29 cellular contexts compared by ENCODE assay signal in genomic region chr7:96116173-96116572, GRCh38.
"Had no signal": no experiment of that assay in that cellular context is flagged by ENCODE, and none has a peak within 500 bp of the region (broad histone marks: within the 10 kb centered on the region; RNA-seq: fewer than 3 reads in every experiment).

No MANE protein-coding gene starts in this region.

- H3K27me3 Mint-ChIP-seq: progenitor cell of endocrine pancreas, type B pancreatic cell had no signal

- H3K9ac ChIP-seq: parathyroid adenoma had no signal

- H3K4me2 ChIP-seq: smooth muscle cell had no signal

- H3K27ac Mint-ChIP-seq: immature natural killer cell; memory B cell; mesothelial cell of epicardium; natural killer cell treated with Interleukin-12 subunit alpha and Interleukin-12 subunit beta and Interleukin-15 and Interleukin-18, amount 100 ng/mL, for 72 hours; progenitor cell of endocrine pancreas; type B pancreatic cell had no signal

- H3K4me1 Mint-ChIP-seq: memory B cell, naive B cell had no signal

- DNase-seq: dermis blood vessel endothelial cell; effector memory CD4-positive, alpha-beta T cell; erythroblast; esophagus squamous epithelium; foreskin melanocyte; glutamatergic neuron; heart right ventricle; hypothalamus; immature natural killer cell; mucosa of descending colon; naive B cell; stimulated activated CD4-positive, alpha-beta T cell treated with anti-CD3 and anti-CD28 coated beads, Interleukin-12 subunit alpha, Interleukin-12 subunit beta, amount 100 ng/mL, for 4 hours; stimulated activated CD4-positive, alpha-beta T cell treated with anti-CD3 and anti-CD28 coated beads, Interleukin-1b, Interleukin-23, amount 100 ng/mL, for 48 hours; stimulated activated CD4-positive, alpha-beta T cell treated with anti-CD3 and anti-CD28 coated beads, Interleukin-4, amount 100 ng/mL, for 1 hour; stimulated activated CD8-positive, alpha-beta memory T cell treated with anti-CD3 and anti-CD28 coated beads, Interleukin-4, amount 100 ng/mL, for 48 hours; stimulated activated naive CD4-positive, alpha-beta T cell treated with Interleukin-2 at 50 U/mL for 16 hours; stomach; tibial artery had no signal

- H3K9me3 ChIP-seq: esophagus squamous epithelium, mucosa of descending colon, tibial artery had no signal

- H3K4me3 Mint-ChIP-seq: immature natural killer cell; memory B cell; mesothelial cell of epicardium; naive B cell; natural killer cell treated with Interleukin-12 subunit alpha and Interleukin-12 subunit beta and Interleukin-15 and Interleukin-18, amount 100 ng/mL, for 72 hours; neural crest cell; type B pancreatic cell had no signal

- H3K4me3 ChIP-seq: coronary artery, esophagus squamous epithelium, heart right ventricle, lung, mucosa of descending colon, smooth muscle cell, stomach, tibial artery had no signal

- H3K27ac ChIP-seq: coronary artery, esophagus squamous epithelium, heart right ventricle, parathyroid adenoma, stomach, tibial artery had no signal

- H3K4me1 ChIP-seq: esophagus squamous epithelium, heart right ventricle, parathyroid adenoma, tibial artery had no signal

- H2AFZ ChIP-seq: parathyroid adenoma had no signal

- H3K9me3 Mint-ChIP-seq: natural killer cell treated with Interleukin-12 subunit alpha and Interleukin-12 subunit beta and Interleukin-15 and Interleukin-18, amount 100 ng/mL, for 72 hours had no signal

- ATAC-seq: heart right ventricle; mucosa of descending colon; natural killer cell treated with Interleukin-12 subunit alpha and Interleukin-12 subunit beta and Interleukin-15 and Interleukin-18, amount 100 ng/mL, for 72 hours; sciatic nerve had no signal

- H3K27me3 ChIP-seq: esophagus squamous epithelium, heart right ventricle, stomach, tibial artery had no signal

- H3K79me2 ChIP-seq: parathyroid adenoma had no signal
